Comparison of ENCODE assay signal across 1 cellular context in the genomic region with DNA sequence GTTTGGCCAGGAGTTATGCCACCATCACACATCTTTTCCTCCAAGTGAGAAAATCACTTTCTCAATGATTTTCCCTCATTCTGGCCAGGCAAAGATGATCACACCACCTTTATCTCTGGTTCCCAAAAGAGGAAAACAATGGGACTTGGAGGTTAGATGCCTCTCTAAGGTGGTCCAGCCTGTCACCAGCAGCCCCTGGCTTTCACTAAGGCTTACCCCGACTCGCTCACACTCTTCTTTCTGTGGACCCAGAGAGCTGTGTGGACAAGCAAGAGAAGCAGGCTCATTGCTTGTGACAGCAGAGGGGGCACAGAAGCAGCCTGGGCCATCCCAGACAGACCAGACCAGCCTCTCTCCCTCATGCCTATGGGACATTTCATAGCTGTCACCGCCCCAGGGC.
TF ChIP-seq lines count a peak whose summit lies in the region.

No MANE protein-coding gene starts in this region.

TF ChIP-seq in H1, 55 proteins besides CTCF, POLR2A, EP300 and RAD21:
- TF ChIP-seq GABPA (IDR thresholded peaks at IDR 0.05; ENCODE audit: borderline replicate concordance, insufficient read depth, low read length) (no peak), KDM1A (IDR thresholded peaks at IDR 0.05; ENCODE audit: borderline replicate concordance, low read length) (no peak), ZNF274 (IDR thresholded peaks at IDR 0.05; ENCODE audit: borderline replicate concordance, extremely low read depth, low read length) (no peak), TCF12 (IDR thresholded peaks at IDR 0.05; ENCODE audit: low read depth, low read length) (no peak), NANOG (IDR thresholded peaks at IDR 0.05; ENCODE audit: insufficient read depth, low read depth, low read length, poor library complexity, severe bottlenecking) (no peak), USF2 (IDR thresholded peaks at IDR 0.05; ENCODE audit: low read length) (no peak), EGR1 (IDR thresholded peaks at IDR 0.05; ENCODE audit: borderline replicate concordance, low read depth, low read length) (no peak), CBX5 (IDR thresholded peaks at IDR 0.05; ENCODE audit: low read depth, low read length) (no peak), CBX8 (IDR thresholded peaks at IDR 0.05; ENCODE audit: borderline replicate concordance, low read depth, low read length) (no peak), CREB1 (IDR thresholded peaks at IDR 0.05) (no peak), PHF8 (conservative IDR thresholded peaks at IDR 0.05; ENCODE audit: low read depth, low read length) (no peak), MAFK (IDR thresholded peaks at IDR 0.05; ENCODE audit: low read depth, low read length) (no peak), SP1 (IDR thresholded peaks at IDR 0.05; ENCODE audit: low read depth, low read length) (no peak), SP4 (IDR thresholded peaks at IDR 0.05; ENCODE audit: low read length) (no peak), POU5F1 (IDR thresholded peaks at IDR 0.05; ENCODE audit: low read depth, low read length) (no peak), BRCA1 (IDR thresholded peaks at IDR 0.05; ENCODE audit: low read depth, low read length) (no peak)
- TF ChIP-seq, protein P1, sequence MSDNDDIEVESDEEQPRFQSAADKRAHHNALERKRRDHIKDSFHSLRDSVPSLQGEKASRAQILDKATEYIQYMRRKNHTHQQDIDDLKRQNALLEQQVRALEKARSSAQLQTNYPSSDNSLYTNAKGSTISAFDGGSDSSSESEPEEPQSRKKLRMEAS (IDR thresholded peaks at IDR 0.05), result no peak
